7 cellular contexts compared by ENCODE assay signal in the genomic region with DNA sequence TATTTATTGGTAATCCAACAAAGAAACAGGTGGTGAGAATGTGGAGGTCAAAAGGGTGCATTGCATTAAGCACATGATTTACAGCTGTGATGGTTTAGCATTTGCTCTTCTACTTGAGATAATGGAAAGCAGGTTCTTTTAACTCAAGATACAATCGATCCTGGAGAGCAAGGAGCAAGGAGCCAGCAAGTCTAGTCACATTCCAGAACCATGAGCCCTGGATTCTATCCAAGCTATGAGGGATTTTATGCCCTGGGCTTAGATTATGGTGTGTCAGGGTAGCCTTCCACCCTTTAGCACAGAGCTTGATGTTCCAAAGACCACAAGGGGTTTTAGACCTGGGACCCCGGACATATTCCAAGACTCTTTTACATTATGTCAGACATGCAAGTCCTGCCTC.
DNase-seq lines count a peak whose midpoint lies in the region; TF ChIP-seq lines count a peak whose summit lies in the region.
"Not testable (repeated sequence)": the region's sequence is repeated elsewhere in the genome, so short reads cannot be mapped to it uniquely, and the experiment has no call there.

No MANE protein-coding gene starts in this region.

- H3K36me3 Mint-ChIP-seq in type B pancreatic cell = not testable (repeated sequence)

- not testable (repeated sequence) for H3K27me3 Mint-ChIP-seq in type B pancreatic cell

- not testable (repeated sequence) for H3K36me3 ChIP-seq in mesodermal cell (ENCODE audit: control insufficient read depth, insufficient read depth, low read length); neuron (ENCODE audit: insufficient read depth, low read length)

- not testable (repeated sequence) for H3K4me1 Mint-ChIP-seq in type B pancreatic cell (ENCODE audit: unreplicated experiment)

- peak; percentile 47 for DNase-seq in ELF-1 (ENCODE audit: low read depth, low spot score)
- peak; percentile 39 for DNase-seq in NCI-H69 (lab: John Stamatoyannopoulos, UW)
- peak; percentile 82 for DNase-seq in SK-N-DZ (ENCODE audit: low spot score)
- DNase-seq in epithelial cell of esophagus (ENCODE audit: low read depth) = peak; percentile 37
- DNase-seq in type B pancreatic cell (ENCODE audit: extremely low spot score, unreplicated experiment) = not testable (repeated sequence)

- peak overlapping the region; percentile 29 for H3K27ac ChIP-seq in mesodermal cell (ENCODE audit: low read depth, low read length, severe bottlenecking)

- H3K4me3 ChIP-seq in epithelial cell of esophagus (ENCODE audit: low read length); mesodermal cell (ENCODE audit: extremely low read depth, insufficient read depth, low read length, poor library complexity, severe bottlenecking); neuron (ENCODE audit: low read length): not testable (repeated sequence)

- not testable (repeated sequence) for H3K27me3 ChIP-seq in neuron (ENCODE audit: insufficient read depth, low read length)

- WGBS in mesodermal cell (ENCODE audit: insufficient coverage in 2 of 2), 2 experiments = 100% methylated on average over 2 of the region's 2 CpGs; no CpG with 5 or more reads in 1 of the 2 experiments

- peak overlapping the region; percentile 32 for H2AFZ ChIP-seq in neuron (ENCODE audit: low read depth, low read length)

- not testable (repeated sequence) for TF ChIP-seq CTCF in epithelial cell of esophagus (IDR thresholded peaks at IDR 0.05; ENCODE audit: insufficient read depth, low read depth, low read length, missing control alignments); type B pancreatic cell (conservative IDR thresholded peaks at IDR 0.05)

- H3K4me3 Mint-ChIP-seq in type B pancreatic cell = not testable (repeated sequence)

- not testable (repeated sequence) for H3K9me3 ChIP-seq in mesodermal cell (ENCODE audit: control insufficient read depth, low read length); neuron (ENCODE audit: low read length)

- H3K4me1 ChIP-seq in mesodermal cell (ENCODE audit: control insufficient read depth, insufficient read depth, low read length, poor library complexity, severe bottlenecking); neuron (ENCODE audit: insufficient read depth, low read length): not testable (repeated sequence)

- not testable (repeated sequence) for H3K9me3 Mint-ChIP-seq in type B pancreatic cell

- H3K27ac Mint-ChIP-seq in type B pancreatic cell = peak overlapping the region; percentile 69
